In genomic region chr2:22855761-22856184, GRCh38 we compare ENCODE assay signal across 17 cellular contexts.
DNase-seq lines count a peak whose midpoint lies in the region; ATAC-seq and TF ChIP-seq lines count a peak whose summit lies in the region.
"Had no signal": no experiment of that assay in that cellular context is flagged by ENCODE, and none has a peak within 500 bp of the region (broad histone marks: within the 10 kb centered on the region; RNA-seq: fewer than 3 reads in every experiment).

No MANE protein-coding gene starts in this region.

- H3K36me3 Mint-ChIP-seq in chondrocyte (ENCODE audit: low read depth) (no peaks in the 10 kb centered on the region), T-helper 17 cell (ENCODE audit: low read depth) (no peaks in the 10 kb centered on the region)
- H3K36me3 Mint-ChIP-seq: CD8-positive, alpha-beta T cell had no signal

- peaks cover 14% of the 10 kb centered on the region for H3K4me1 ChIP-seq in BE2C
- H3K4me1 ChIP-seq: ascending aorta, sigmoid colon had no signal

- peak; percentile 98 for DNase-seq in BE2C
- DNase-seq in NCI-H2171 (lab: John Stamatoyannopoulos, UW) = peak; percentile 73
- peak; percentile 73 for DNase-seq in chondrocyte (ENCODE audit: low spot score)
- peak; percentile 28 for DNase-seq in left kidney (ENCODE audit: low read depth, low spot score)
- no peak for DNase-seq in T-helper 17 cell
- DNase-seq in ecto neural progenitor cell (ENCODE audit: low spot score) = no peak
- DNase-seq: CD8-positive, alpha-beta T cell; kidney glomerular epithelial cell; mucosa of descending colon; NCI-H1436 treated with DMSO at 0.1 percent for 48 hours; NCI-H774; sigmoid colon; stimulated activated naive CD4-positive, alpha-beta T cell treated with Interleukin-2 at 50 U/mL for 16 hours had no signal

- H3K36me3 ChIP-seq in BE2C = no peaks in the 10 kb centered on the region
- H3K36me3 ChIP-seq: ascending aorta, sigmoid colon had no signal

- no peak overlapping the region for H3K4me3 Mint-ChIP-seq in chondrocyte (ENCODE audit: unreplicated experiment)
- no peak overlapping the region for H3K4me3 Mint-ChIP-seq in T-helper 17 cell
- H3K4me3 Mint-ChIP-seq: CD8-positive, alpha-beta T cell had no signal

- H3K27me3 ChIP-seq in BE2C = no peaks in the 10 kb centered on the region
- H3K27me3 ChIP-seq: ascending aorta, hepatocyte, sigmoid colon had no signal

- H3K4me1 Mint-ChIP-seq in chondrocyte (ENCODE audit: low read depth) (no peaks in the 10 kb centered on the region), T-helper 17 cell (no peaks in the 10 kb centered on the region)

- ATAC-seq in T-helper 17 cell = no peak
- no peak for ATAC-seq in GM18868 (IDR thresholded peaks at IDR 0.05; ENCODE audit: unreplicated experiment)
- no peak for ATAC-seq in HG03039 (IDR thresholded peaks at IDR 0.05; ENCODE audit: unreplicated experiment)
- ATAC-seq: CD8-positive, alpha-beta T cell; mucosa of descending colon had no signal

- H3K27me3 Mint-ChIP-seq in chondrocyte (ENCODE audit: low read depth) (no peaks in the 10 kb centered on the region), T-helper 17 cell (no peaks in the 10 kb centered on the region)

- H3K27ac Mint-ChIP-seq in chondrocyte (ENCODE audit: unreplicated experiment) (no peak overlapping the region), T-helper 17 cell (no peak overlapping the region)
- H3K27ac Mint-ChIP-seq: CD8-positive, alpha-beta T cell had no signal

- TF ChIP-seq CTCF in BE2C (IDR thresholded peaks at IDR 0.05; ENCODE audit: low read depth, low read length) = peak; percentile 14; the same call in 1 of the 2 replicates
- no peak for TF ChIP-seq CTCF in chondrocyte (IDR thresholded peaks at IDR 0.05)

- no peak overlapping the region for H3K4me3 ChIP-seq in BE2C (ENCODE audit: low read depth, low read length)
- H3K4me3 ChIP-seq: ascending aorta, hepatocyte, mucosa of descending colon, sigmoid colon had no signal

- H3K9me3 ChIP-seq in BE2C (no peaks in the 10 kb centered on the region), T-helper 17 cell (ENCODE audit: control insufficient read depth, low read length, poor library complexity, severe bottlenecking) (no peaks in the 10 kb centered on the region)
- H3K9me3 ChIP-seq: ascending aorta, mucosa of descending colon had no signal

- peaks cover 12% of the 10 kb centered on the region for H3K9me3 Mint-ChIP-seq in chondrocyte (ENCODE audit: low read depth)

Comparison
In these comparisons a context has a peak if more than half of its experiments do, and no peak if none do; other contexts are left out.
1. DNase-seq: peak in BE2C (single experiment), NCI-H2171 (single experiment), chondrocyte (single experiment) and left kidney (single experiment); none in T-helper 17 cell (0 of 3) and ecto neural progenitor cell (single experiment).